9 cellular contexts compared by ENCODE assay signal in genomic region chr19:43798026-43798545, GRCh38. TPM values are rescaled to one million over a fixed set of nuclear protein-coding genes. Genes with fewer than 3 reads are reported as not detected.
A peak's percentile ranks its signal among the peaks of the same experiment; 100 is the strongest.
DNase-seq lines count a peak whose midpoint lies in the region; ATAC-seq and TF ChIP-seq lines count a peak whose summit lies in the region.
"Had no signal": no experiment of that assay in that cellular context is flagged by ENCODE, and none has a peak within 500 bp of the region (broad histone marks: within the 10 kb centered on the region; RNA-seq: fewer than 3 reads in every experiment).

No MANE protein-coding gene starts in this region.

- DNase-seq in activated B cell treated with CpG ODN at 0.5 μM for 24 hours (no peak), fibroblast of the aortic adventitia (ENCODE audit: low read depth) (no peak), retinal pigment epithelial cell (ENCODE audit: low read depth) (no peak), superior temporal gyrus (ENCODE audit: extremely low spot score) (no peak), cerebellum (ENCODE audit: low spot score) (no peak)
- DNase-seq: NCI-H524 treated with DMSO at 0.1 percent for 48 hours had no signal

- H3K4me1 Mint-ChIP-seq in activated B cell treated with CpG ODN at 0.5 μM for 24 hours = peaks cover 15% of the 10 kb centered on the region

- TF ChIP-seq CTCF in activated B cell treated with CpG ODN at 0.5 μM for 24 hours (IDR thresholded peaks at IDR 0.05) = no peak
- no peak for TF ChIP-seq CTCF in fibroblast of the aortic adventitia (IDR thresholded peaks at IDR 0.05; ENCODE audit: insufficient read depth, low read length)
- TF ChIP-seq CTCF in retinal pigment epithelial cell (conservative IDR thresholded peaks at IDR 0.05; ENCODE audit: low read depth, low read length) = no peak

- intact Hi-C loops in activated B cell treated with CpG ODN at 0.5 μM for 24 hours (cut with micrococcal nuclease) = no loop called here

- no peaks in the 10 kb centered on the region for H3K4me1 ChIP-seq in ES-I3 (ENCODE audit: insufficient read depth, low read length)

- H3K36me3 ChIP-seq in ES-I3 (ENCODE audit: insufficient read depth, low read length) = no peaks in the 10 kb centered on the region

- H3K27me3 Mint-ChIP-seq in activated B cell treated with CpG ODN at 0.5 μM for 24 hours = peaks cover 34% of the 10 kb centered on the region

- H3K4me3 ChIP-seq in fibroblast of the aortic adventitia (ENCODE audit: low read depth, low read length) = peak overlapping the region; percentile 65
- H3K4me3 ChIP-seq in retinal pigment epithelial cell (ENCODE audit: low read length) = peak overlapping the region; percentile 43

- no peaks in the 10 kb centered on the region for H3K36me3 Mint-ChIP-seq in activated B cell treated with CpG ODN at 0.5 μM for 24 hours (ENCODE audit: low read depth)

- H3K9me3 Mint-ChIP-seq in activated B cell treated with CpG ODN at 0.5 μM for 24 hours = peaks cover 3% of the 10 kb centered on the region

- no peak overlapping the region for H3K27ac Mint-ChIP-seq in activated B cell treated with CpG ODN at 0.5 μM for 24 hours

- H3K9ac ChIP-seq in ES-I3 (ENCODE audit: low read depth, low read length) = peak overlapping the region; percentile 61; the same call in 1 of the 2 replicates

- H3K4me3 Mint-ChIP-seq in activated B cell treated with CpG ODN at 0.5 μM for 24 hours = peak overlapping the region; percentile 55

- no peaks in the 10 kb centered on the region for H3K9me3 ChIP-seq in ES-I3 (ENCODE audit: control insufficient read depth, insufficient read depth, low read length)

- CTCF ChIA-PET in activated B cell treated with CpG ODN at 0.5 μM for 24 hours (lab: Charles Lee) = no interaction called here

- no peak for ATAC-seq in activated B cell treated with CpG ODN at 0.5 μM for 24 hours (ENCODE audit: low read depth)
- no peak for ATAC-seq in HG03439 (IDR thresholded peaks at IDR 0.05; ENCODE audit: unreplicated experiment)
- no peak for ATAC-seq in GM21447 (IDR thresholded peaks at IDR 0.05; ENCODE audit: unreplicated experiment)

- POLR2A ChIA-PET in activated B cell treated with CpG ODN at 0.5 μM for 24 hours (lab: Charles Lee) = no interaction called here

RNA-seq across cellular contexts. Expression of gene LYPD5, which starts 4.2 kb away (rescaled TPM):
- total RNA-seq in activated B cell treated with CpG ODN at 0.5 μM for 24 hours (0.44 TPM in 1 of 2 replicates, not detected in the other), fibroblast of the aortic adventitia (ENCODE audit: low replicate concordance) (0.72 and 1.1 TPM in 2 replicates), cerebellum (2.6 TPM)

RNA-seq across cellular contexts. Expression of gene KCNN4, which starts 17.3 kb away (rescaled TPM):
- total RNA-seq in activated B cell treated with CpG ODN at 0.5 μM for 24 hours (137 and 154 TPM in 2 replicates), fibroblast of the aortic adventitia (ENCODE audit: low replicate concordance) (1.2 and 39.9 TPM in 2 replicates), cerebellum (0.36 TPM)

RNA-seq across cellular contexts. Expression of gene ZNF283, which starts 29.0 kb away (rescaled TPM):
- 10.4 and 13.0 TPM in 2 replicates for total RNA-seq in activated B cell treated with CpG ODN at 0.5 μM for 24 hours
- 12.5 and 29.9 TPM in 2 replicates for total RNA-seq in fibroblast of the aortic adventitia (ENCODE audit: low replicate concordance)
- total RNA-seq in cerebellum = 50.4 TPM

RNA-seq across cellular contexts. Expression of gene SMG9, which starts 43.3 kb away (rescaled TPM):
- total RNA-seq in activated B cell treated with CpG ODN at 0.5 μM for 24 hours = 91.2 and 105 TPM in 2 replicates
- total RNA-seq in fibroblast of the aortic adventitia (ENCODE audit: low replicate concordance) = 18.6 and 25.0 TPM in 2 replicates
- total RNA-seq in cerebellum = 17.1 TPM
